In genomic region chr11:131278472-131278871, GRCh38 we compare ENCODE assay signal across 21 cellular contexts.
DNase-seq lines count a peak whose midpoint lies in the region; ATAC-seq and TF ChIP-seq lines count a peak whose summit lies in the region.
"Had no signal": no experiment of that assay in that cellular context is flagged by ENCODE, and none has a peak within 500 bp of the region (broad histone marks: within the 10 kb centered on the region; RNA-seq: fewer than 3 reads in every experiment).

No MANE protein-coding gene starts in this region.

- H3K79me2 ChIP-seq in PC-3 (ENCODE audit: low read length) = no peaks in the 10 kb centered on the region

- intact Hi-C loops in dorsolateral prefrontal cortex (cut with DNase I) = loop anchor here (2.0 to 10.0 kb wide), 4 partner anchors 92 to 396 kb away; partner anchors contain the start of gene NTM (in 2 of the 2)
- intact Hi-C loops in PC-3 (cut with micrococcal nuclease) = no loop called here

- BruUV-seq in PC-3 (replicated peaks; lab: Mats Ljungman, UMichigan) = no TSS peak

- ATAC-seq in PC-3 = no peak
- no peak for ATAC-seq in HG03196 (IDR thresholded peaks at IDR 0.05; ENCODE audit: unreplicated experiment)
- ATAC-seq in HG03280 (IDR thresholded peaks at IDR 0.05; ENCODE audit: unreplicated experiment) = no peak
- ATAC-seq: GM12878, HepG2 had no signal

- TF ChIP-seq CTCF in dorsolateral prefrontal cortex (IDR thresholded peaks at IDR 0.05 in 54 of 56, conservative IDR thresholded peaks at IDR 0.05 in 2 of 56; ENCODE audit: low read depth in 1 of 56, partially characterized antibody in 56 of 56) = peak in 6 of 56 donors; percentile 10 to 29 (median 16)
- TF ChIP-seq CTCF in PC-3 (conservative IDR thresholded peaks at IDR 0.05; ENCODE audit: low read depth, low read length) = no peak

- H3K27ac ChIP-seq in dorsolateral prefrontal cortex = peak overlapping the region in 58 of 59 donors; percentile 36 to 96 (median 87)
- peak overlapping the region; percentile 91 for H3K27ac ChIP-seq in layer of hippocampus (ENCODE audit: low read depth, low read length)
- no peak overlapping the region for H3K27ac ChIP-seq in PC-3 (ENCODE audit: low read length)
- H3K27ac ChIP-seq: 22Rv1, GM23248 had no signal

- no peaks in the 10 kb centered on the region for H3K4me1 ChIP-seq in PC-3 (ENCODE audit: insufficient read depth, low read length)

- DNase-seq in Ammon's horn (ENCODE audit: low spot score) (peak; percentile 84), dorsolateral prefrontal cortex (peak in 6 of 10 donors; percentile 20 to 75 (median 62)), pons (ENCODE audit: low spot score) (peak; percentile 97), PC-3 (no peak), GDM1 (lab: John Stamatoyannopoulos, UW) (no peak)
- DNase-seq: CD4-positive, CD25-positive, alpha-beta regulatory T cell; COR-L47; GM23248; HCEC 1CT; KBM-7; NCI-H1105; NCI-H2107; NCI-H510A; NCI-H774; Right ventricle myocardium superior had no signal

- H3K27me3 ChIP-seq in dorsolateral prefrontal cortex = no peaks in the 10 kb centered on the region
- H3K27me3 ChIP-seq in layer of hippocampus (ENCODE audit: control insufficient read depth, insufficient read depth, low read length) = no peaks in the 10 kb centered on the region
- H3K27me3 ChIP-seq in PC-3 (ENCODE audit: low read length) = peaks cover 46% of the 10 kb centered on the region

- CTCF ChIA-PET in PC-3 (lab: Charles Lee) = no interaction called here

- H3F3A ChIP-seq in PC-3 (ENCODE audit: low read length, unreplicated experiment) = no peaks in the 10 kb centered on the region

- no peak overlapping the region for H2AFZ ChIP-seq in PC-3 (ENCODE audit: low read length)
- H2AFZ ChIP-seq: GM23248 had no signal

- H3K9me2 ChIP-seq in PC-3 (replicated peaks; ENCODE audit: low read length) = no peaks in the 10 kb centered on the region

- H3K9me3 ChIP-seq in PC-3 (ENCODE audit: low read length) = no peaks in the 10 kb centered on the region

- H3K4me3 ChIP-seq in dorsolateral prefrontal cortex (no peak overlapping the region), PC-3 (ENCODE audit: low read length) (no peak overlapping the region)
- H3K4me3 ChIP-seq: GM12878, GM23248 had no signal

- no peaks in the 10 kb centered on the region for H3K36me3 ChIP-seq in PC-3 (ENCODE audit: low read depth, low read length)

- no peak overlapping the region for H3K4me2 ChIP-seq in PC-3 (ENCODE audit: low read length)

- H4K20me1 ChIP-seq in PC-3 (ENCODE audit: low read length) = no peaks in the 10 kb centered on the region

- POLR2A ChIA-PET in PC-3 (lab: Charles Lee; ENCODE audit: unreplicated experiment) = no interaction called here

- H3K9ac ChIP-seq in PC-3 (ENCODE audit: low read length) = no peak overlapping the region
- H3K9ac ChIP-seq: GM23248 had no signal

Comparison
In these comparisons a context has a peak if more than half of its experiments do, and no peak if none do; other contexts are left out.
1. DNase-seq: peak in Ammon's horn (single experiment), dorsolateral prefrontal cortex (6 of 10) and pons (single experiment); none in PC-3 (single experiment) and GDM1 (single experiment).